ENCODE assay signal across 8 cellular contexts in genomic region chr21:16194851-16195251, GRCh38.
A peak's percentile ranks its signal among the peaks of the same experiment; 100 is the strongest.
DNase-seq lines count a peak whose midpoint lies in the region; FAIRE-seq and TF ChIP-seq lines count a peak whose summit lies in the region.

No MANE protein-coding gene starts in this region.

- H3K4me3 ChIP-seq in esophagus squamous epithelium = peak overlapping the region; percentile 25 to 62 (median 46)
- H3K4me3 ChIP-seq in osteoblast (ENCODE audit: insufficient read depth, low read length) = peak overlapping the region; percentile 70
- no peak overlapping the region for H3K4me3 ChIP-seq in small intestine (ENCODE audit: low read depth in 1 of 2, low read length in 2 of 2)

- H3K9me3 ChIP-seq in esophagus squamous epithelium (peaks cover 0 to 3% (median 0%) of the 10 kb centered on the region in 3 donors), osteoblast (ENCODE audit: low read depth, low read length) (no peaks in the 10 kb centered on the region), small intestine (ENCODE audit: control insufficient read depth, low read depth) (no peaks in the 10 kb centered on the region)

- no peak for TF ChIP-seq POLR2A in esophagus squamous epithelium (IDR thresholded peaks at IDR 0.05)

- peak overlapping the region; percentile 89 for H3K4me2 ChIP-seq in osteoblast (ENCODE audit: insufficient read depth, low read length)

- H3K36me3 ChIP-seq in esophagus squamous epithelium (no peaks in the 10 kb centered on the region), osteoblast (ENCODE audit: insufficient read depth, low read length) (no peaks in the 10 kb centered on the region), small intestine (ENCODE audit: control insufficient read depth in 2 of 2, insufficient read depth in 2 of 2, low read length in 2 of 2) (no peaks in the 10 kb centered on the region)

- WGBS in esophagus squamous epithelium, 2 donors = 12 to 17% methylated on average over 6 of the region's 6 CpGs
- 10 to 25% (median 19%) methylated on average over 6 of the region's 6 CpGs for WGBS in small intestine, 3 donors

- H3K4me1 ChIP-seq in esophagus squamous epithelium (peaks cover 0 to 31% (median 10%) of the 10 kb centered on the region in 3 donors), osteoblast (ENCODE audit: insufficient read depth, low read length) (peaks cover 21% of the 10 kb centered on the region), small intestine (ENCODE audit: control insufficient read depth in 2 of 2, insufficient read depth in 1 of 2, low read depth in 1 of 2, low read length in 1 of 2) (no peaks in the 10 kb centered on the region)

- no peak for FAIRE-seq in small intestine (lab: Jason Lieb, UNC)

- H3K27me3 ChIP-seq in esophagus squamous epithelium (no peaks in the 10 kb centered on the region), osteoblast (ENCODE audit: insufficient read depth, low read length) (no peaks in the 10 kb centered on the region), small intestine (ENCODE audit: control insufficient read depth in 2 of 2, insufficient read depth in 2 of 2, low read length in 2 of 2) (no peaks in the 10 kb centered on the region)

- intact Hi-C loops in esophagus squamous epithelium (cut with DNase I) = no loop called here

- H4K20me1 ChIP-seq in osteoblast (ENCODE audit: insufficient read depth, low read length) = no peaks in the 10 kb centered on the region

- DNase-seq in COLO829 (ENCODE audit: low spot score) = peak; percentile 24
- peak; percentile 37 to 53 for DNase-seq in Kasumi-1 (lab: John Stamatoyannopoulos, UW)
- DNase-seq in esophagus squamous epithelium (lab: John Stamatoyannopoulos, UW) = no peak
- no peak for DNase-seq in osteoblast (ENCODE audit: insufficient read length, low spot score, missing footprints)
- DNase-seq in small intestine = no peak
- no peak for DNase-seq in kidney glomerular epithelial cell (lab: John Stamatoyannopoulos, UW)
- DNase-seq in HCEC 1CT = no peak
- no peak for DNase-seq in activated effector memory CD4-positive, alpha-beta T cell treated with Interleukin-2 at 50 U/mL for 16 hours

- peak overlapping the region; percentile 87 for H2AFZ ChIP-seq in osteoblast (ENCODE audit: low read length)

- TF ChIP-seq CTCF in esophagus squamous epithelium (IDR thresholded peaks at IDR 0.05) (no peak), osteoblast (IDR thresholded peaks at IDR 0.05; ENCODE audit: extremely low read depth, low read depth, low read length) (no peak)

- H3K79me2 ChIP-seq in osteoblast (ENCODE audit: insufficient read depth, low read length) = peaks cover 29% of the 10 kb centered on the region

- peak overlapping the region; percentile 82 to 90 (median 88) for H3K27ac ChIP-seq in esophagus squamous epithelium
- H3K27ac ChIP-seq in osteoblast (ENCODE audit: low read depth, low read length) = peak overlapping the region; percentile 92
- H3K27ac ChIP-seq in small intestine (ENCODE audit: low read depth in 1 of 2, low read length in 1 of 2) = no peak overlapping the region

Comparison
In these comparisons a context has a peak if more than half of its experiments do, and no peak if none do; other contexts are left out.
1. DNase-seq: peak in COLO829 (single experiment) and Kasumi-1 (2 of 2); none in esophagus squamous epithelium (single experiment), osteoblast (single experiment), small intestine (single experiment), kidney glomerular epithelial cell (single experiment), HCEC 1CT (single experiment) and activated effector memory CD4-positive, alpha-beta T cell treated with Interleukin-2 at 50 U/mL for 16 hours (single experiment).
2. H3K27ac ChIP-seq: peak in esophagus squamous epithelium (4 of 4) and osteoblast (single experiment); none in small intestine (0 of 2).
3. H3K4me3 ChIP-seq: peak in esophagus squamous epithelium (4 of 4) and osteoblast (single experiment); none in small intestine (0 of 2).